In genomic region chr2:222613715-222614331, GRCh38 we compare ENCODE assay signal across 9 cellular contexts. TPM values are rescaled to one million over a fixed set of nuclear protein-coding genes. Genes with fewer than 3 reads are reported as not detected.
A peak's percentile ranks its signal among the peaks of the same experiment; 100 is the strongest.
DNase-seq lines count a peak whose midpoint lies in the region; ATAC-seq and TF ChIP-seq lines count a peak whose summit lies in the region.
"Had no signal": no experiment of that assay in that cellular context is flagged by ENCODE, and none has a peak within 500 bp of the region (broad histone marks: within the 10 kb centered on the region; RNA-seq: fewer than 3 reads in every experiment).

No MANE protein-coding gene starts in this region.

- no peaks in the 10 kb centered on the region for H4K20me1 ChIP-seq in H9 (ENCODE audit: control insufficient read depth, insufficient read depth, insufficient read length)

- no CpG with 5 or more reads among the region's 3 CpGs for WGBS in H9 (ENCODE audit: extremely low coverage, insufficient read length, low lambda C conversion rate)

- no peaks in the 10 kb centered on the region for H3K23me2 ChIP-seq in H9 (ENCODE audit: insufficient read length, low read depth, low read length, poor library complexity, severe bottlenecking)

- H3K23ac ChIP-seq in H9 (ENCODE audit: insufficient read length, low read depth, low read length): no peak overlapping the region

- H3K79me2 ChIP-seq in H9 (ENCODE audit: insufficient read depth, low read length): no peaks in the 10 kb centered on the region

- no peaks in the 10 kb centered on the region for H3K9me3 ChIP-seq in cardiac muscle cell (ENCODE audit: low read depth)
- H3K9me3 ChIP-seq in H9 (ENCODE audit: control insufficient read depth, low read depth, low read length): no peaks in the 10 kb centered on the region

- no peak overlapping the region for H3K4ac ChIP-seq in H9 (ENCODE audit: low read depth, low read length)

- no peak overlapping the region for H2AFZ ChIP-seq in H9 (ENCODE audit: low read length)

- no peaks in the 10 kb centered on the region for H3K4me1 ChIP-seq in cardiac muscle cell (ENCODE audit: low read depth)
- H3K4me1 ChIP-seq in H9 (ENCODE audit: insufficient read depth, low read length): no peaks in the 10 kb centered on the region; the same call in 1 of the 2 replicates

- peaks cover 6 to 8% of the 10 kb centered on the region in 2 experiments for H3K4me1 Mint-ChIP-seq in H9
- no peaks in the 10 kb centered on the region for H3K4me1 Mint-ChIP-seq in nephron progenitor cell

- no peak overlapping the region for H2BK12ac ChIP-seq in H9 (ENCODE audit: insufficient read length, low read depth, low read length)

- no peak overlapping the region for H3K9ac ChIP-seq in H9 (ENCODE audit: extremely low read depth, insufficient read length, low read length)

- H3K27ac Mint-ChIP-seq in H9: no peak overlapping the region
- H3K27ac Mint-ChIP-seq in nephron progenitor cell: no peak overlapping the region

- peaks cover 14% of the 10 kb centered on the region for H3K36me3 ChIP-seq in cardiac muscle cell

- H3K79me1 ChIP-seq in H9 (ENCODE audit: insufficient read depth, low read depth, low read length, poor library complexity, severe bottlenecking): no peaks in the 10 kb centered on the region

- H3K36me3 Mint-ChIP-seq in H9 (ENCODE audit: insufficient read depth in 1 of 3, low read depth in 3 of 3): peaks cover 12 to 46% (median 24%) of the 10 kb centered on the region in 3 experiments; a peak in 6 of 7 replicates
- peaks cover 20% of the 10 kb centered on the region for H3K36me3 Mint-ChIP-seq in nephron progenitor cell (ENCODE audit: low read depth)

- H3T11ph ChIP-seq in H9 (ENCODE audit: low read length): no peak overlapping the region

- H3K4me2 ChIP-seq in H9 (ENCODE audit: insufficient read depth, insufficient read length, low read length): no peak overlapping the region

- H3K9me3 Mint-ChIP-seq in H9 (no peaks in the 10 kb centered on the region), nephron progenitor cell (no peaks in the 10 kb centered on the region)

- H2BK5ac ChIP-seq in H9 (ENCODE audit: insufficient read length, low read length): no peak overlapping the region

- no peak overlapping the region for H4K91ac ChIP-seq in H9 (ENCODE audit: insufficient read length, low read depth, low read length)

- H3K4me3 ChIP-seq in cardiac muscle cell (no peak overlapping the region), epithelial cell of proximal tubule (ENCODE audit: low read depth, low read length) (no peak overlapping the region)

- no peak overlapping the region for H2BK20ac ChIP-seq in H9 (ENCODE audit: low read depth, low read length, poor library complexity, severe bottlenecking)

- no peak overlapping the region for H2BK15ac ChIP-seq in H9 (ENCODE audit: low read depth, low read length)

- no peak for ATAC-seq in GM21825 (IDR thresholded peaks at IDR 0.05; ENCODE audit: unreplicated experiment)

- H3K56ac ChIP-seq in H9 (ENCODE audit: insufficient read length, low read depth, low read length): no peak overlapping the region

- H2AK5ac ChIP-seq in H9 (ENCODE audit: insufficient read length, low read length): no peak overlapping the region

- H3K18ac ChIP-seq in H9 (ENCODE audit: insufficient read length, low read depth, low read length): no peak overlapping the region

- intact Hi-C loops in cardiac septum (cut with DNase I): loop anchor here (2.0 to 10.0 kb wide), 3 partner anchors 49 to 559 kb away; no protein-coding TSS in a partner anchor

- no peak overlapping the region for H4K5ac ChIP-seq in H9 (ENCODE audit: insufficient read length, low read depth, low read length)

- H2BK120ac ChIP-seq in H9 (ENCODE audit: low read depth, low read length, poor library complexity, severe bottlenecking): no peak overlapping the region

- TF ChIP-seq CTCF in cardiac muscle cell (IDR thresholded peaks at IDR 0.05; ENCODE audit: low read depth, low read length) (peak; percentile 82), H9 (conservative IDR thresholded peaks at IDR 0.05) (peak; percentile 79), epithelial cell of proximal tubule (conservative IDR thresholded peaks at IDR 0.05; ENCODE audit: low read depth, low read length) (peak; percentile 88), nephron progenitor cell (IDR thresholded peaks at IDR 0.05) (peak; percentile 90)

- H3K27ac ChIP-seq in cardiac muscle cell (no peak overlapping the region), H9 (ENCODE audit: insufficient read length, low read depth, low read length) (no peak overlapping the region)
- H3K27ac ChIP-seq: epithelial cell of prostate had no signal

- H3K4me3 Mint-ChIP-seq in H9 (no peak overlapping the region), nephron progenitor cell (no peak overlapping the region)

- no peak overlapping the region for H4K8ac ChIP-seq in H9 (replicated peaks; ENCODE audit: insufficient read length, low read depth, low read length)

- no peaks in the 10 kb centered on the region for H3K27me3 Mint-ChIP-seq in H9 (ENCODE audit: low read depth)
- no peaks in the 10 kb centered on the region for H3K27me3 Mint-ChIP-seq in nephron progenitor cell (ENCODE audit: low read depth, poor library complexity)

- no peak overlapping the region for H3K14ac ChIP-seq in H9 (ENCODE audit: insufficient read depth, low read length)

- DNase-seq in cardiac muscle cell (ENCODE audit: low read depth in 1 of 2, low spot score in 1 of 2) (peak; percentile 60 to 76), cardiac septum (ENCODE audit: low spot score) (no peak), H9 (peak; percentile 31), LHCN-M2 (ENCODE audit: low read depth) (peak; percentile 39), RKO (ENCODE audit: low spot score) (peak; percentile 71), epithelial cell of proximal tubule (ENCODE audit: low read depth) (peak; percentile 6), nephron progenitor cell (peak; percentile 18)

- no peaks in the 10 kb centered on the region for H3K27me3 ChIP-seq in cardiac muscle cell
- no peaks in the 10 kb centered on the region for H3K27me3 ChIP-seq in H9 (ENCODE audit: insufficient read depth, low read length)

RNA-seq across cellular contexts. Expression of gene FARSB, which starts 42.1 kb away (rescaled TPM):
- total RNA-seq in cardiac muscle cell (10.6 and 12.0 TPM in 2 replicates), cardiac septum (17.8 TPM), H9 (2021) (31.2 and 32.1 TPM in 2 replicates), LHCN-M2 (2014; rRNA removed) (39.1 and 43.8 TPM in 2 replicates), epithelial cell of proximal tubule (18.3 and 34.8 TPM in 2 replicates)
- polyA plus RNA-seq in cardiac muscle cell: 26.7 and 32.5 TPM in 2 replicates
- polyA plus RNA-seq in LHCN-M2 (2012): 25.3 TPM

RNA-seq across cellular contexts. Expression of gene MOGAT1, which starts 57.6 kb away (rescaled TPM):
- total RNA-seq in cardiac muscle cell: not detected in 2 replicates
- 0.34 TPM in 1 of 2 replicates, not detected in the other for polyA plus RNA-seq in cardiac muscle cell
- 0.24 TPM for total RNA-seq in cardiac septum
- total RNA-seq in H9 (2021): not detected in 2 replicates
- total RNA-seq in LHCN-M2 (2014; rRNA removed): not detected in 2 replicates
- not detected for polyA plus RNA-seq in LHCN-M2 (2012)
- total RNA-seq in epithelial cell of proximal tubule: not detected in 2 replicates
